In the genomic region with DNA sequence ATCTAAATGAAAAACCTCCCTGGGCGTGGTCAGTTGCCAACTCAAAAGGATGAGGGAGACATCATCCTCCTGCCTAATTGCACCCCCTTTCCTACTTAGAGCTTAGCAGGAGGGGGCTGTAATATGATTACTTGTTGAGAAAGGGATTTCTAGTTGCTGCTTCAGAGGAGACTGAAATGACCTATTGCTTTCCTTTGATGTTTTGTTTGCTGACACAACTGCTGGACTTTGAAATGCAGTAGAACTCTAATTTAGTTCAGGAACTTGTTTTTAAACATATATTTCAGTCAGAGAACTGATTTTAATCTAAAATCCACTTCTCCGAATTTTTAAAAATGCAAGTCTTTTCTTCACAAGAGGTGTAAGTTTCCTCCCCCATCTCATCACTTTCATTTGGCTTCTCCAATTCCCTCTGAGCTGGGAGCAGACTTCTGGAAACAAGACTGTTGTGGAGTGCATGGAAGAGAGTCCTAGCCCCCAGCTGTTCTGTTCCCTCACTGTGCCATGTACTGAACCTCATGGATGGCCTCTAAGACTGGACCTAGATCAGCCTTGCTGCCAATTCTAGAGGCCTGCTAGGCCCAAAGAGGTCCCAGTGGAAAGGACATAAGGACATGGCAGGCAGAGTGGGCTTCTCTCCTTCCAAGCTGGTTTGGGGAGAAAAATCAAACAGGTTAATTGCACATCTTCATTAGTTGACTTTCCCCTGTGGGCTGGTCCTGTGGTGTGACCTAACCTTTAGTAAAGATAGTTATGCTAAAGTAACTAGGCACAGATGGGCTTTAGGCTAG, we compare ENCODE assay signal across 1 cellular context.
TF ChIP-seq lines count a peak whose summit lies in the region.

No MANE protein-coding gene starts in this region.

TF ChIP-seq in GM23338, 12 proteins besides CTCF, POLR2A, EP300 and RAD21 (continued from another document):
- TF ChIP-seq, protein P1, sequence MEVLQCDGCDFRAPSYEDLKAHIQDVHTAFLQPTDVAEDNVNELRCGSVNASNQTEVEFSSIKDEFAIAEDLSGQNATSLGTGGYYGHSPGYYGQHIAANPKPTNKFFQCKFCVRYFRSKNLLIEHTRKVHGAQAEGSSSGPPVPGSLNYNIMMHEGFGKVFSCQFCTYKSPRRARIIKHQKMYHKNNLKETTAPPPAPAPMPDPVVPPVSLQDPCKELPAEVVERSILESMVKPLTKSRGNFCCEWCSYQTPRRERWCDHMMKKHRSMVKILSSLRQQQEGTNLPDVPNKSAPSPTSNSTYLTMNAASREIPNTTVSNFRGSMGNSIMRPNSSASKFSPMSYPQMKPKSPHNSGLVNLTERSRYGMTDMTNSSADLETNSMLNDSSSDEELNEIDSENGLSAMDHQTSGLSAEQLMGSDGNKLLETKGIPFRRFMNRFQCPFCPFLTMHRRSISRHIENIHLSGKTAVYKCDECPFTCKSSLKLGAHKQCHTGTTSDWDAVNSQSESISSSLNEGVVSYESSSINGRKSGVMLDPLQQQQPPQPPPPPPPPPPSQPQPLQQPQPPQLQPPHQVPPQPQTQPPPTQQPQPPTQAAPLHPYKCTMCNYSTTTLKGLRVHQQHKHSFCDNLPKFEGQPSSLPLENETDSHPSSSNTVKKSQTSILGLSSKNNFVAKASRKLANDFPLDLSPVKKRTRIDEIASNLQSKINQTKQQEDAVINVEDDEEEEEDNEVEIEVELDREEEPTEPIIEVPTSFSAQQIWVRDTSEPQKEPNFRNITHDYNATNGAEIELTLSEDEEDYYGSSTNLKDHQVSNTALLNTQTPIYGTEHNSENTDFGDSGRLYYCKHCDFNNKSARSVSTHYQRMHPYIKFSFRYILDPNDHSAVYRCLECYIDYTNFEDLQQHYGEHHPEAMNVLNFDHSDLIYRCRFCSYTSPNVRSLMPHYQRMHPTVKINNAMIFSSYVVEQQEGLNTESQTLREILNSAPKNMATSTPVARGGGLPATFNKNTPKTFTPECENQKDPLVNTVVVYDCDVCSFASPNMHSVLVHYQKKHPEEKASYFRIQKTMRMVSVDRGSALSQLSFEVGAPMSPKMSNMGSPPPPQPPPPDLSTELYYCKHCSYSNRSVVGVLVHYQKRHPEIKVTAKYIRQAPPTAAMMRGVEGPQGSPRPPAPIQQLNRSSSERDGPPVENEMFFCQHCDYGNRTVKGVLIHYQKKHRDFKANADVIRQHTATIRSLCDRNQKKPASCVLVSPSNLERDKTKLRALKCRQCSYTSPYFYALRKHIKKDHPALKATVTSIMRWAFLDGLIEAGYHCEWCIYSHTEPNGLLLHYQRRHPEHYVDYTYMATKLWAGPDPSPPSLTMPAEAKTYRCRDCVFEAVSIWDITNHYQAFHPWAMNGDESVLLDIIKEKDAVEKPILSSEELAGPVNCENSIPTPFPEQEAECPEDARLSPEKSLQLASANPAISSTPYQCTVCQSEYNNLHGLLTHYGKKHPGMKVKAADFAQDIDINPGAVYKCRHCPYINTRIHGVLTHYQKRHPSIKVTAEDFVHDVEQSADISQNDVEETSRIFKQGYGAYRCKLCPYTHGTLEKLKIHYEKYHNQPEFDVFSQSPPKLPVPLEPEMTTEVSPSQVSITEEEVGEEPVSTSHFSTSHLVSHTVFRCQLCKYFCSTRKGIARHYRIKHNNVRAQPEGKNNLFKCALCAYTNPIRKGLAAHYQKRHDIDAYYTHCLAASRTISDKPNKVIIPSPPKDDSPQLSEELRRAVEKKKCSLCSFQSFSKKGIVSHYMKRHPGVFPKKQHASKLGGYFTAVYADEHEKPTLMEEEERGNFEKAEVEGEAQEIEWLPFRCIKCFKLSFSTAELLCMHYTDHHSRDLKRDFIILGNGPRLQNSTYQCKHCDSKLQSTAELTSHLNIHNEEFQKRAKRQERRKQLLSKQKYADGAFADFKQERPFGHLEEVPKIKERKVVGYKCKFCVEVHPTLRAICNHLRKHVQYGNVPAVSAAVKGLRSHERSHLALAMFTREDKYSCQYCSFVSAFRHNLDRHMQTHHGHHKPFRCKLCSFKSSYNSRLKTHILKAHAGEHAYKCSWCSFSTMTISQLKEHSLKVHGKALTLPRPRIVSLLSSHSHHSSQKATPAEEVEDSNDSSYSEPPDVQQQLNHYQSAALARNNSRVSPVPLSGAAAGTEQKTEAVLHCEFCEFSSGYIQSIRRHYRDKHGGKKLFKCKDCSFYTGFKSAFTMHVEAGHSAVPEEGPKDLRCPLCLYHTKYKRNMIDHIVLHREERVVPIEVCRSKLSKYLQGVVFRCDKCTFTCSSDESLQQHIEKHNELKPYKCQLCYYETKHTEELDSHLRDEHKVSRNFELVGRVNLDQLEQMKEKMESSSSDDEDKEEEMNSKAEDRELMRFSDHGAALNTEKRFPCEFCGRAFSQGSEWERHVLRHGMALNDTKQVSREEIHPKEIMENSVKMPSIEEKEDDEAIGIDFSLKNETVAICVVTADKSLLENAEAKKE (CRISPR knock-in tag; IDR thresholded peaks at IDR 0.05) = no peak
- no peak for TF ChIP-seq STAT1 (IDR thresholded peaks at IDR 0.05; ENCODE audit: unreplicated experiment)
- no peak for TF ChIP-seq NANOG (IDR thresholded peaks at IDR 0.05; ENCODE audit: borderline replicate concordance)
- no peak for TF ChIP-seq JUNB (IDR thresholded peaks at IDR 0.05; ENCODE audit: unreplicated experiment)
- no peak for TF ChIP-seq ZNF114 (CRISPR knock-in tag; IDR thresholded peaks at IDR 0.05)
